43 cellular contexts compared by ENCODE assay signal in the genomic region with DNA sequence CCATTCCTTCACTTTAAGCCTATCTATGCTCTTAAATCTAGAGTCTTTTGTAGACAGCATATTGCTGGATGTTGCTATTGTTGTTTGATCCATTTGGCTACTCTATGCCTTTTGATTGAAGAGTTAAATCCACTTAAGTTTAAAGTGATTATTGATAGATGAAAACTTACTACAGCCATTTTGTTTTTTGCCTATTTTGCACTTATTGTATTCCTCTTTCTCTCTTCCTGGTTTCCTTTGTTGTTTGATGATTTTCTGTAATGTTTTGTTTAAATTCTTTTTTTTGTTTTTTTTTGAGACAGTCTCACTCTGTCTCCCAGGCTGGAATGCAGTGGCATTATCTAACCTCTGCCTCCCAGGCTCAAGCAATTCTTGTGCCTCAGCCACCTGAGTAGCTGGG. TPM values are rescaled to one million over a fixed set of nuclear protein-coding genes. Genes with fewer than 3 reads are reported as not detected.
"Had no signal": no experiment of that assay in that cellular context is flagged by ENCODE, and none has a peak within 500 bp of the region (broad histone marks: within the 10 kb centered on the region; RNA-seq: fewer than 3 reads in every experiment).

No MANE protein-coding gene starts in this region.

- FAIRE-seq: astrocyte, bronchial epithelial cell had no signal

- ATAC-seq: activated naive CD4-positive, alpha-beta T cell treated with anti-CD3 and anti-CD28 coated beads, Interleukin-2, amount 50 U/mL, for 72 hours; activated naive CD8-positive, alpha-beta T cell treated with anti-CD3 and anti-CD28 coated beads, Interleukin-2, amount 50 U/mL, for 24 hours; activated T-cell treated with anti-CD3 and anti-CD28 coated beads, Interleukin-2, amount 50 U/mL, for 4 hours; activated T-cell treated with anti-CD3 and anti-CD28 coated beads, Interleukin-2, amount 50 U/mL, for 72 hours; activated T-helper 17 cell treated with anti-CD3 and anti-CD28 coated beads, Interleukin-2, amount 50 U/mL, for 72 hours; body of pancreas had no signal

- H3K36me3 ChIP-seq: adrenal gland, ascending aorta, brain microvascular endothelial cell, breast epithelium, cardiac muscle cell had no signal

- H3K27me3 Mint-ChIP-seq: activated naive CD8-positive, alpha-beta T cell had no signal

- H3K4me1 Mint-ChIP-seq: activated naive CD4-positive, alpha-beta T cell treated with anti-CD3 and anti-CD28 coated beads, Interleukin-2, amount 10 ng/mL, durations not matched to agents 7 days and 5 days; activated naive CD4-positive, alpha-beta T cell treated with anti-CD3 and anti-CD28 coated beads, Interleukin-2, amount 50 U/mL, for 24 hours; activated naive CD8-positive, alpha-beta T cell treated with anti-CD3 and anti-CD28 coated beads for 36 hours; activated naive CD8-positive, alpha-beta T cell treated with anti-CD3 and anti-CD28 coated beads, Interleukin-2, amount 50 U/mL, for 24 hours; activated T-helper 17 cell treated with anti-CD3 and anti-CD28 coated beads, Interleukin-2, amount 50 U/mL, for 72 hours; brain; central memory CD8-positive, alpha-beta T cell had no signal

- H3K27me3 ChIP-seq: adrenal gland, ascending aorta, body of pancreas, brain microvascular endothelial cell, breast epithelium, cardiac muscle cell had no signal

- H3K4me3 ChIP-seq: adrenal gland, ascending aorta, body of pancreas, breast epithelium, cardiac muscle cell had no signal

- H3K4me1 ChIP-seq: adrenal gland, ascending aorta, body of pancreas, breast epithelium had no signal

- H3K9me3 ChIP-seq: adrenal gland, body of pancreas had no signal

- H3K36me3 Mint-ChIP-seq: brain had no signal

- H3K27ac ChIP-seq: adrenal gland, ascending aorta, body of pancreas, brain microvascular endothelial cell, breast epithelium, cardiac muscle cell had no signal

- DNase-seq: activated effector memory CD4-positive, alpha-beta T cell treated with anti-CD3 and anti-CD28 coated beads, Interleukin-2, amount 50 U/mL, for 16 hours; activated effector memory CD4-positive, alpha-beta T cell treated with Interleukin-2 at 50 U/mL for 16 hours; activated gamma-delta T cell; activated gamma-delta T cell treated with Interleukin-2 at 50 U/mL for 16 hours; activated naive CD4-positive, alpha-beta T cell; activated naive CD4-positive, alpha-beta T cell treated with anti-CD3 and anti-CD28 coated beads for 36 hours; activated naive CD4-positive, alpha-beta T cell treated with anti-CD3 and anti-CD28 coated beads, Interleukin-2, amount 10 ng/mL, durations not matched to agents 7 days and 5 days; activated naive CD4-positive, alpha-beta T cell treated with anti-CD3 and anti-CD28 coated beads, Interleukin-2, amount 50 U/mL, for 16 hours; activated naive CD4-positive, alpha-beta T cell treated with Interleukin-2 at 50 U/mL for 16 hours; activated naive CD8-positive, alpha-beta T cell treated with anti-CD3 and anti-CD28 coated beads for 36 hours; activated naive CD8-positive, alpha-beta T cell treated with anti-CD3 and anti-CD28 coated beads, Interleukin-2, amount 10 ng/mL, durations not matched to agents 7 days and 5 days; activated naive CD8-positive, alpha-beta T cell treated with anti-CD3 and anti-CD28 coated beads, Interleukin-2, amount 50 U/mL, for 24 hours; activated T-cell treated with anti-CD3 and anti-CD28 coated beads, Interleukin-2, amount 50 U/mL, for 24 hours; activated T-cell treated with anti-CD3 and anti-CD28 coated beads, Interleukin-2, amount 50 U/mL, for 4 hours; activated T-cell treated with anti-CD3 and anti-CD28 coated beads, Interleukin-2, amount 50 U/mL, for 48 hours; activated T-cell treated with anti-CD3 and anti-CD28 coated beads, Interleukin-2, amount 50 U/mL, for 72 hours; adrenal gland; amniotic stem cell; amygdala; anterior cingulate cortex; aorta; body of pancreas; brain microvascular endothelial cell; caudate nucleus; central memory CD4-positive, alpha-beta T cell; cerebellar nuclear complex had no signal

- H3K4me3 Mint-ChIP-seq: activated naive CD4-positive, alpha-beta T cell treated with anti-CD3 and anti-CD28 coated beads for 36 hours; activated naive CD4-positive, alpha-beta T cell treated with anti-CD3 and anti-CD28 coated beads, Interleukin-2, amount 10 ng/mL, durations not matched to agents 7 days and 5 days; activated naive CD4-positive, alpha-beta T cell treated with anti-CD3 and anti-CD28 coated beads, Interleukin-2, amount 50 U/mL, for 24 hours; activated naive CD8-positive, alpha-beta T cell; activated naive CD8-positive, alpha-beta T cell treated with anti-CD3 and anti-CD28 coated beads for 36 hours; activated naive CD8-positive, alpha-beta T cell treated with anti-CD3 and anti-CD28 coated beads, Interleukin-2, amount 10 ng/mL, durations not matched to agents 7 days and 5 days; activated naive CD8-positive, alpha-beta T cell treated with anti-CD3 and anti-CD28 coated beads, Interleukin-2, amount 50 U/mL, for 24 hours; activated T-cell treated with anti-CD3 and anti-CD28 coated beads, Interleukin-2, amount 50 U/mL, for 24 hours; activated T-cell treated with anti-CD3 and anti-CD28 coated beads, Interleukin-2, amount 50 U/mL, for 4 hours; activated T-cell treated with anti-CD3 and anti-CD28 coated beads, Interleukin-2, amount 50 U/mL, for 72 hours; activated T-helper 1 cell treated with anti-CD3 and anti-CD28 coated beads, Interleukin-12 subunit alpha, Interleukin-12 subunit beta, Interleukin-2, Interleukin-4 antibody, amounts not matched to agents 30 ng/mL and 10 ng/mL and 1 ng/mL, durations not matched to agents 14 hours and 24 hours and 36 hours; activated T-helper 17 cell treated with anti-CD3 and anti-CD28 coated beads, Interleukin-2, amount 50 U/mL, for 72 hours; brain; central memory CD8-positive, alpha-beta T cell had no signal

- H3K27ac Mint-ChIP-seq: activated naive CD4-positive, alpha-beta T cell treated with anti-CD3 and anti-CD28 coated beads for 36 hours; activated naive CD4-positive, alpha-beta T cell treated with anti-CD3 and anti-CD28 coated beads, Interleukin-2, amount 10 ng/mL, durations not matched to agents 7 days and 5 days; activated naive CD4-positive, alpha-beta T cell treated with anti-CD3 and anti-CD28 coated beads, Interleukin-2, amount 50 U/mL, for 24 hours; activated naive CD4-positive, alpha-beta T cell treated with anti-CD3 and anti-CD28 coated beads, Interleukin-2, amount 50 U/mL, for 72 hours; activated naive CD8-positive, alpha-beta T cell; activated naive CD8-positive, alpha-beta T cell treated with anti-CD3 and anti-CD28 coated beads for 36 hours; activated naive CD8-positive, alpha-beta T cell treated with anti-CD3 and anti-CD28 coated beads, Interleukin-2, amount 10 ng/mL, durations not matched to agents 7 days and 5 days; activated naive CD8-positive, alpha-beta T cell treated with anti-CD3 and anti-CD28 coated beads, Interleukin-2, amount 50 U/mL, for 24 hours; activated T-cell treated with anti-CD3 and anti-CD28 coated beads, Interleukin-2, amount 50 U/mL, for 24 hours; activated T-cell treated with anti-CD3 and anti-CD28 coated beads, Interleukin-2, amount 50 U/mL, for 72 hours; activated T-helper 1 cell treated with anti-CD3 and anti-CD28 coated beads, Interleukin-12 subunit alpha, Interleukin-12 subunit beta, Interleukin-2, Interleukin-4 antibody, amounts not matched to agents 30 ng/mL and 10 ng/mL and 1 ng/mL, durations not matched to agents 14 hours and 24 hours and 36 hours; activated T-helper 17 cell treated with anti-CD3 and anti-CD28 coated beads, Interleukin-2, amount 50 U/mL, for 72 hours; activated T-helper 2 cell treated with anti-CD3 and anti-CD28 coated beads, Interferon-gamma antibody, Interleukin-2, Interleukin-4, amounts not matched to agents 10 μg/mL and 5 μg/mL and 100 μg/mL, durations not matched to agents 14 hours and 24 hours and 36 hours; brain had no signal

RNA-seq across cellular contexts. Expression of gene IQCF6, which starts 19.8 kb away (rescaled TPM):
- total RNA-seq: activated naive CD4-positive, alpha-beta T cell treated with anti-CD3 and anti-CD28 coated beads for 36 hours; activated naive CD4-positive, alpha-beta T cell treated with anti-CD3 and anti-CD28 coated beads, Interleukin-2, amount 50 U/mL, for 72 hours; activated naive CD8-positive, alpha-beta T cell treated with anti-CD3 and anti-CD28 coated beads for 36 hours; activated naive CD8-positive, alpha-beta T cell treated with anti-CD3 and anti-CD28 coated beads, Interleukin-2, amount 10 ng/mL, durations not matched to agents 7 days and 5 days; activated T-cell treated with anti-CD3 and anti-CD28 coated beads, Interleukin-2, amount 50 U/mL, for 4 hours; activated T-cell treated with anti-CD3 and anti-CD28 coated beads, Interleukin-2, amount 50 U/mL, for 72 hours; activated T-helper 1 cell treated with anti-CD3 and anti-CD28 coated beads, Interleukin-12 subunit alpha, Interleukin-12 subunit beta, Interleukin-2, Interleukin-4 antibody, amounts not matched to agents 30 ng/mL and 10 ng/mL and 1 ng/mL, durations not matched to agents 14 hours and 24 hours and 36 hours; activated T-helper 17 cell treated with anti-CD3 and anti-CD28 coated beads, Interleukin-2, amount 50 U/mL, for 72 hours; activated T-helper 2 cell treated with anti-CD3 and anti-CD28 coated beads, Interferon-gamma antibody, Interleukin-2, Interleukin-4, amounts not matched to agents 10 μg/mL and 5 μg/mL and 100 μg/mL, durations not matched to agents 14 hours and 24 hours and 36 hours; adrenal gland; aorta; ascending aorta; astrocyte; body of pancreas; breast epithelium; bronchial epithelial cell; cardiac muscle cell; cardiac septum; cerebellum; chondrocyte had no signal
- polyA plus RNA-seq: adipose tissue, adrenal gland, aorta, cardiac muscle cell had no signal

RNA-seq across cellular contexts. Expression of gene GRM2, which starts 52.3 kb away (rescaled TPM):
- total RNA-seq: ascending aorta had no signal
- polyA plus RNA-seq: cardiac muscle cell had no signal
